Comparison of ENCODE assay signal across 34 cellular contexts in the genomic region with DNA sequence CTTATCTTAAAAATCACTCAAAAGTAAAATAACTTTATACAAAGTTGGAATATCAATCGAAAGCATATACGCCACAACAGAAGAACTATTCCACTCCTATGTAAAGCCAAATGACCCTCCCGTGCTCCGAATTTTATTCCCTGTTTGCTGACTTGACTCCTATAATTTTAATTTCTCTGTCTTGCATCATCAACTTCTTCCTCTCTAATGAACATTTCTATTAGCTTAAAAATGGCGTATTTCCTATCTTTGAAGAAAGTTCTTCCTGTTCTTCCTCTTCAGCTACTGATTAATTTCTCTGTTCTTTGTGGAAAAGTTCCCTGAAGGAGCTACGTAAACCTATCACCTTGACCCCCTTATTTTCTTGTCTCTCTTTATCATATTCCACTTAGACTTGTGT.
DNase-seq lines count a peak whose midpoint lies in the region; ATAC-seq, FAIRE-seq and TF ChIP-seq lines count a peak whose summit lies in the region.
"Had no signal": no experiment of that assay in that cellular context is flagged by ENCODE, and none has a peak within 500 bp of the region (broad histone marks: within the 10 kb centered on the region; RNA-seq: fewer than 3 reads in every experiment).

No MANE protein-coding gene starts in this region.

- 85% methylated on average over 5 of the region's 6 CpGs for WGBS in K562 (ENCODE audit: insufficient coverage, low coverage, missing lambda C conversion rate)

- no peak for TF ChIP-seq POLR2A in K562 (conservative IDR thresholded peaks at IDR 0.05)

- peaks cover 38% of the 10 kb centered on the region for H3K9me3 Mint-ChIP-seq in Caco-2 (ENCODE audit: unreplicated experiment)
- H3K9me3 Mint-ChIP-seq: CD14-positive monocyte; CD4-positive, alpha-beta T cell; CD8-positive, alpha-beta memory T cell; CD8-positive, alpha-beta T cell had no signal

- no peak overlapping the region for H3K27ac ChIP-seq in K562 (ENCODE audit: extremely low read depth, low read depth, low read length)
- H3K27ac ChIP-seq: 22Rv1; A549; BLaER1; BLaER1 treated with 17β-estradiol and CSF1 and Interleukin-3, amounts not matched to agents 10 nM and 100 nM; C4-2B had no signal

- POLR2A ChIA-PET in Caco-2 (lab: Charles Lee) (interaction anchor here (1.0 kb wide), 1 partner anchor 16 kb away, joined by 4 read pairs; no protein-coding TSS in a partner anchor), K562 (lab: Yijun Ruan, JAX) (no interaction called here)

- H4K20me1 ChIP-seq in K562 (replicated peaks; ENCODE audit: control insufficient read depth, insufficient read depth, low read length): no peaks in the 10 kb centered on the region
- H4K20me1 ChIP-seq: BLaER1; BLaER1 treated with 17β-estradiol and CSF1 and Interleukin-3, amounts not matched to agents 10 nM and 100 nM had no signal

- H3K36me3 ChIP-seq in Caco-2 (ENCODE audit: control insufficient read depth, insufficient read depth, low read length) (no peaks in the 10 kb centered on the region), K562 (ENCODE audit: control insufficient read depth, insufficient read depth, low read length) (no peaks in the 10 kb centered on the region)
- H3K36me3 ChIP-seq: BE2C; BLaER1; BLaER1 treated with 17β-estradiol and CSF1 and Interleukin-3, amounts not matched to agents 10 nM and 100 nM had no signal

- H3K4me3 ChIP-seq in Caco-2 (ENCODE audit: low read depth, low read length): no peak overlapping the region
- H3K4me3 ChIP-seq in K562: no peak overlapping the region
- H3K4me3 ChIP-seq: A549; BLaER1; BLaER1 treated with 17β-estradiol and CSF1 and Interleukin-3, amounts not matched to agents 10 nM and 100 nM had no signal

- H3K27ac Mint-ChIP-seq in Caco-2 (ENCODE audit: unreplicated experiment): peak overlapping the region; percentile 78
- H3K27ac Mint-ChIP-seq: B cell; CD14-positive monocyte; CD4-positive, alpha-beta memory T cell; CD4-positive, alpha-beta T cell; CD4-positive, CD25-positive, alpha-beta regulatory T cell; CD8-positive, alpha-beta memory T cell; CD8-positive, alpha-beta T cell had no signal

- no peak for TF ChIP-seq EP300 in K562 (IDR thresholded peaks at IDR 0.05; ENCODE audit: low read length)

- no peaks in the 10 kb centered on the region for H3K79me2 ChIP-seq in K562 (ENCODE audit: control insufficient read depth, insufficient read depth, low read length)

- TF ChIP-seq RAD21 in K562 (CRISPR knock-in tag; conservative IDR thresholded peaks at IDR 0.05 in 1 of 2, IDR thresholded peaks at IDR 0.05 in 1 of 2): no peak

- in situ Hi-C loops in K562 (cut with MboI): no loop called here

- peaks cover 38% of the 10 kb centered on the region for H3K36me3 Mint-ChIP-seq in Caco-2 (ENCODE audit: insufficient read depth, unreplicated experiment)
- H3K36me3 Mint-ChIP-seq: CD14-positive monocyte; CD4-positive, alpha-beta memory T cell; CD4-positive, CD25-positive, alpha-beta regulatory T cell; CD8-positive, alpha-beta memory T cell; CD8-positive, alpha-beta T cell had no signal

- no peaks in the 10 kb centered on the region for H3K27me3 ChIP-seq in Caco-2 (replicated peaks; ENCODE audit: control insufficient read depth, insufficient read depth, low read length)
- no peaks in the 10 kb centered on the region for H3K27me3 ChIP-seq in K562 (ENCODE audit: control insufficient read depth in 2 of 2, insufficient read depth in 2 of 2, low read length in 2 of 2)
- H3K27me3 ChIP-seq: BE2C; BLaER1; BLaER1 treated with 17β-estradiol and CSF1 and Interleukin-3, amounts not matched to agents 10 nM and 100 nM had no signal

- no peak overlapping the region for H3K4me2 ChIP-seq in K562 (ENCODE audit: insufficient read depth, low read length)
- H3K4me2 ChIP-seq: A549; BLaER1; BLaER1 treated with 17β-estradiol and CSF1 and Interleukin-3, amounts not matched to agents 10 nM and 100 nM had no signal

- TF ChIP-seq CTCF in Caco-2 (IDR thresholded peaks at IDR 0.05; ENCODE audit: insufficient read depth in 1 of 2, low read depth in 1 of 2, low read length in 1 of 2, severe bottlenecking in 1 of 2, unreplicated experiment in 1 of 2) (no peak), K562 (IDR thresholded peaks at IDR 0.05 in 2 of 3, conservative IDR thresholded peaks at IDR 0.05 in 1 of 3; ENCODE audit: insufficient read depth in 2 of 3, low read depth in 1 of 3, low read length in 3 of 3) (no peak)

- H3K4me3 Mint-ChIP-seq in Caco-2 (ENCODE audit: unreplicated experiment): peak overlapping the region; percentile 63
- H3K4me3 Mint-ChIP-seq: B cell; CD14-positive monocyte; CD4-positive, alpha-beta memory T cell; CD4-positive, alpha-beta T cell; CD4-positive, CD25-positive, alpha-beta regulatory T cell; CD8-positive, alpha-beta memory T cell; CD8-positive, alpha-beta T cell had no signal

- FAIRE-seq in K562 (lab: Jason Lieb, UNC): no peak
- FAIRE-seq: A204.1, A549, D721Med had no signal

- intact Hi-C loops in Caco-2 (cut with micrococcal nuclease; ENCODE audit: unreplicated experiment) (no loop called here), K562 (cut with micrococcal nuclease) (no loop called here)

- no peaks in the 10 kb centered on the region for H3K9me1 ChIP-seq in K562 (ENCODE audit: control insufficient read depth, insufficient read depth, low read length)

- peaks cover 47% of the 10 kb centered on the region for H3K4me1 Mint-ChIP-seq in Caco-2 (ENCODE audit: low read depth, unreplicated experiment)
- H3K4me1 Mint-ChIP-seq: B cell; CD14-positive monocyte; CD4-positive, alpha-beta memory T cell; CD4-positive, CD25-positive, alpha-beta regulatory T cell; CD8-positive, alpha-beta memory T cell had no signal

- H3K9me3 ChIP-seq in Caco-2 (peaks cover 21% of the 10 kb centered on the region), K562 (replicated peaks; ENCODE audit: control insufficient read depth, insufficient read depth, low read depth, low read length) (no peaks in the 10 kb centered on the region)
- H3K9me3 ChIP-seq: A549; BE2C; BLaER1; BLaER1 treated with 17β-estradiol and CSF1 and Interleukin-3, amounts not matched to agents 10 nM and 100 nM had no signal

- H3K9ac ChIP-seq in K562 (ENCODE audit: insufficient read depth in 1 of 2, low read depth in 2 of 2, low read length in 2 of 2): no peak overlapping the region
- H3K9ac ChIP-seq: BLaER1; BLaER1 treated with 17β-estradiol and CSF1 and Interleukin-3, amounts not matched to agents 10 nM and 100 nM had no signal

- H3K4me1 ChIP-seq in Caco-2 (peaks cover 44% of the 10 kb centered on the region), K562 (replicated peaks in 1 of 2; ENCODE audit: control insufficient read depth in 2 of 2, insufficient read depth in 2 of 2, low read length in 2 of 2) (peaks cover 0 to 6% of the 10 kb centered on the region in 2 experiments; a peak in 1 of 5 replicates)
- H3K4me1 ChIP-seq: A549; BE2C; BLaER1; BLaER1 treated with 17β-estradiol and CSF1 and Interleukin-3, amounts not matched to agents 10 nM and 100 nM had no signal

- no peaks in the 10 kb centered on the region for H3K27me3 Mint-ChIP-seq in Caco-2 (ENCODE audit: insufficient read depth, unreplicated experiment)
- H3K27me3 Mint-ChIP-seq: B cell; CD4-positive, CD25-positive, alpha-beta regulatory T cell had no signal

- DNase-seq in CMK (ENCODE audit: low read depth) (peak; percentile 22), Caco-2 (no peak), K562 (ENCODE audit: extremely low read depth in 1 of 4, low spot score in 3 of 4) (no peak), NCI-H1436 (lab: John Stamatoyannopoulos, UW) (no peak)
- no peak for DNase-seq in stimulated activated CD4-positive, alpha-beta T cell treated with anti-CD3 and anti-CD28 coated beads, Interleukin-4, amount 100 ng/mL, for 1 hour
- DNase-seq in activated CD4-positive, alpha-beta T cell treated with anti-CD3 and anti-CD28 coated beads, Interleukin-2, amount 50 U/mL, for 1 hour: no peak
- DNase-seq: 8988T; ACHN; AML-193; BE2C; C1 segment of cervical spinal cord; Calu3; CD4-positive, alpha-beta memory T cell; CD4-positive, alpha-beta T cell; CD4-positive, CD25-positive, alpha-beta regulatory T cell; CD8-positive, alpha-beta memory T cell; CD8-positive, alpha-beta T cell; COR-L47; DMS 273 treated with DMSO at 0.1 percent for 48 hours; DMS153; DMS53; DMS79; DMS79 treated with DMSO at 0.1 percent for 48 hours; DND-41; EL had no signal

- H2AFZ ChIP-seq in K562 (ENCODE audit: low read depth, low read length): no peak overlapping the region

- BruUV-seq in Caco-2 (replicated peaks; lab: Mats Ljungman, UMichigan): no TSS peak
- BruUV-seq in K562 (replicated peaks; lab: Mats Ljungman, UMichigan): no TSS peak

- CTCF ChIA-PET in Caco-2 (lab: Charles Lee): no interaction called here
- CTCF ChIA-PET in K562 (lab: Yijun Ruan, JAX; ENCODE audit: low intra/inter-chr PET ratio): no interaction called here

- no peak for ATAC-seq in K562
- ATAC-seq: A549; CD8-positive, alpha-beta T cell had no signal

TF ChIP-seq in K562, 482 proteins besides CTCF, POLR2A, EP300 and RAD21:
- TF ChIP-seq MYC (IDR thresholded peaks at IDR 0.05; ENCODE audit: low read depth, low read length) (no peak), MYC (CRISPR knock-in tag; IDR thresholded peaks at IDR 0.05; ENCODE audit: borderline replicate concordance, low read depth) (no peak), SIN3A (IDR thresholded peaks at IDR 0.05; ENCODE audit: borderline replicate concordance in 2 of 2, control insufficient read depth in 1 of 2, low read depth in 2 of 2, low read length in 2 of 2) (no peak), TRIM24 (IDR thresholded peaks at IDR 0.05) (peak; percentile 68 to 71; a peak in 3 of 4 replicates), SIX5 (IDR thresholded peaks at IDR 0.05; ENCODE audit: borderline replicate concordance in 1 of 2, insufficient read depth in 1 of 2, low read depth in 1 of 2, low read length in 2 of 2) (no peak)
